ENCODE assay signal across 8 cellular contexts in the genomic region with DNA sequence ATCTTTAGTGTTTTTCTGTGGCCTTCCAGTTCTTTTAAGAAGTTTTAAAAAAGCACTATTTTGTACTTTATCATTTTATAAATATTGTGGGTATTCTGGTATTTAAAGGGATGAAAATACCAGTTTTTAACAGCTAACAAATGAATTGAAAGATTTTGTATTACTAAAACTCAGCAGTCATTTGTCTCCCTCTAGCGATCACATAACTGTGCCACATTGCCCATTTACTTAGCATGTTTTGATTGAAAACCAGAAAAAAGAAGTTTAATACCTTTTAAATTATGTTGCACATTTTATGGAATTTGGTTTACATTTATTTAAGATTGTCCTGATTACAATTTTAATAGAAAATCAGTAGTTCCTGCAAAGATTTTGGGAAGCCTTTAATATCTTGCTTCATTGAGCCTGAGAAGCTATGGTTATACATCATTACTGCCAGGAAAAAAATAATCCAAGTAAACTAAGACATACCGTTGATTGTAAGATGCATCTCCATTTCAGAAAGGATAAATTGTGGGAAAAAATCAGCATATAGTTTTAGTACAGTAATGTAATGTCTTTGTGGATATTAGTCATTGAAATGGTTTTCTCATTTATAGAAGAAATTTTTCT. TPM values are rescaled to one million over a fixed set of nuclear protein-coding genes. Genes with fewer than 3 reads are reported as not detected.
A peak's percentile ranks its signal among the peaks of the same experiment; 100 is the strongest.
DNase-seq lines count a peak whose midpoint lies in the region; ATAC-seq and TF ChIP-seq lines count a peak whose summit lies in the region.

No MANE protein-coding gene starts in this region.

- ATAC-seq in HG03097 (IDR thresholded peaks at IDR 0.05; ENCODE audit: low FRiP score, unreplicated experiment) (no peak), HG02970 (IDR thresholded peaks at IDR 0.05; ENCODE audit: low FRiP score, unreplicated experiment) (no peak)

- no peaks in the 10 kb centered on the region for H3K9me3 Mint-ChIP-seq in brain

- TF ChIP-seq CTCF in brain (conservative IDR thresholded peaks at IDR 0.05), result peak; percentile 58 to 79

- DNase-seq in AML-193 (lab: John Stamatoyannopoulos, UW), result peak; percentile 49 to 53
- peak; percentile 29 for DNase-seq in medulla oblongata (ENCODE audit: extremely low spot score)
- DNase-seq in NCI-H748 treated with DMSO at 0.1 percent for 48 hours (lab: John Stamatoyannopoulos, UW), result no peak
- no peak for DNase-seq in NCI-H345 (lab: John Stamatoyannopoulos, UW)

- no peak for TF ChIP-seq EP300 in Ishikawa (IDR thresholded peaks at IDR 0.05; ENCODE audit: borderline replicate concordance)

- no peaks in the 10 kb centered on the region for H3K4me1 Mint-ChIP-seq in brain

- no peak overlapping the region for H3K27ac Mint-ChIP-seq in brain

- peaks cover 20% of the 10 kb centered on the region for H3K36me3 Mint-ChIP-seq in brain

- TF ChIP-seq RAD21 in Ishikawa (IDR thresholded peaks at IDR 0.05; ENCODE audit: low read depth), result peak; percentile 54

- H3K4me3 Mint-ChIP-seq in brain, result no peak overlapping the region

- H3K27me3 Mint-ChIP-seq in brain, result no peaks in the 10 kb centered on the region

TF ChIP-seq in Ishikawa, 13 proteins besides CTCF, POLR2A, EP300 and RAD21:
- no peak for TF ChIP-seq ZBTB7A (IDR thresholded peaks at IDR 0.05; ENCODE audit: low read depth)

RNA-seq across cellular contexts. Expression of a gene that starts 34.9 kb away (rescaled TPM):
- polyA plus RNA-seq in brain (ENCODE audit: insufficient read depth, low read depth, low replicate concordance), result 51.2 TPM

Comparison
In these comparisons a context has a peak if more than half of its experiments do, and no peak if none do; other contexts are left out.
1. DNase-seq: peak in AML-193 (2 of 2) and medulla oblongata (single experiment); none in NCI-H748 treated with DMSO at 0.1 percent for 48 hours (single experiment) and NCI-H345 (single experiment).